25 cellular contexts compared by ENCODE assay signal in the genomic region with DNA sequence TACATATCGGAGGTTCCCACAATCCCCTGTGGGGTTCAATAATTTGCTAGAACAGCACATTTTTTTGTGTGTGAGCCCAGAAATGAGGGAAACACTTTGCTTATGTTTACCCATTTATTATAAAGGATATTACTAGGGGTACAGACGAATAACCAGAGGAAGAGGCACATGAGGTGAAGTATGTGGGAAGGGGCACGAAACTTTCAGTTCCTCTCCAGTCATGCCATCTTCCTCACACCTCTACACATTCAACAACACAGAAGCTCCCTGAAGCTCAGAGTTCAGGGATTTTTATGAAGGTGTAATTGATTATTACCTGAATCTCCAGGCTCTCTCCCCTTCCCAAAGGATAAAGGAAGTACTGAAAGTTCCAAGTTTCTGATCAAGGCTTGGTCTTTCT. TPM values are rescaled to one million over a fixed set of nuclear protein-coding genes. Genes with fewer than 3 reads are reported as not detected.
DNase-seq lines count a peak whose midpoint lies in the region; ATAC-seq and TF ChIP-seq lines count a peak whose summit lies in the region.
"Had no signal": no experiment of that assay in that cellular context is flagged by ENCODE, and none has a peak within 500 bp of the region (broad histone marks: within the 10 kb centered on the region; RNA-seq: fewer than 3 reads in every experiment).

No MANE protein-coding gene starts in this region.

- intact Hi-C loops in OCI-LY7 (cut with micrococcal nuclease; ENCODE audit: unreplicated experiment) = no loop called here

- no peak overlapping the region for H2BK5ac ChIP-seq in mesenchymal stem cell (ENCODE audit: low read depth, low read length, poor library complexity, severe bottlenecking)

- H3K27me3 ChIP-seq in cardiac muscle cell (no peaks in the 10 kb centered on the region), right atrium auricular region (no peaks in the 10 kb centered on the region), mesenchymal stem cell (ENCODE audit: control insufficient read depth in 1 of 2, insufficient read depth in 1 of 2, low read length in 2 of 2) (no peaks in the 10 kb centered on the region)
- H3K27me3 ChIP-seq: BLaER1 treated with 17β-estradiol and CSF1 and Interleukin-3, amounts not matched to agents 10 nM and 100 nM; MG63 had no signal

- no peak overlapping the region for H3K4me3 ChIP-seq in cardiac muscle cell
- H3K4me3 ChIP-seq in right atrium auricular region = no peak overlapping the region
- H3K4me3 ChIP-seq in OCI-LY7 (ENCODE audit: low read depth, low read length, poor library complexity, severe bottlenecking) = no peak overlapping the region
- no peak overlapping the region for H3K4me3 ChIP-seq in mesenchymal stem cell (ENCODE audit: insufficient read depth in 1 of 2, low read depth in 1 of 2, low read length in 2 of 2)
- H3K4me3 ChIP-seq: BLaER1 treated with 17β-estradiol and CSF1 and Interleukin-3, amounts not matched to agents 10 nM and 100 nM; MG63 had no signal

- peaks cover 19% of the 10 kb centered on the region for H3K4me1 Mint-ChIP-seq in stimulated activated memory B cell treated with anti-CD40 and anti-IgM and Interleukin-4, amounts not matched to agents 10 μg/mL and 1 μg/mL and 100 μg/mL, for 72 hours

- TF ChIP-seq CTCF in cardiac muscle cell (IDR thresholded peaks at IDR 0.05; ENCODE audit: low read depth, low read length) = no peak
- no peak for TF ChIP-seq CTCF in right atrium auricular region (IDR thresholded peaks at IDR 0.05)
- TF ChIP-seq CTCF in OCI-LY7 (conservative IDR thresholded peaks at IDR 0.05; ENCODE audit: low read length) = no peak

- H3K36me3 Mint-ChIP-seq in stimulated activated memory B cell treated with anti-CD40 and anti-IgM and Interleukin-4, amounts not matched to agents 10 μg/mL and 1 μg/mL and 100 μg/mL, for 72 hours = no peaks in the 10 kb centered on the region
- H3K36me3 Mint-ChIP-seq: CD4-positive, alpha-beta memory T cell had no signal

- H3K27me3 Mint-ChIP-seq in stimulated activated memory B cell treated with anti-CD40 and anti-IgM and Interleukin-4, amounts not matched to agents 10 μg/mL and 1 μg/mL and 100 μg/mL, for 72 hours = no peaks in the 10 kb centered on the region
- H3K27me3 Mint-ChIP-seq: CD4-positive, alpha-beta memory T cell had no signal

- H3K9me3 ChIP-seq in cardiac muscle cell (ENCODE audit: low read depth) (no peaks in the 10 kb centered on the region), right atrium auricular region (no peaks in the 10 kb centered on the region), OCI-LY7 (ENCODE audit: low read length) (no peaks in the 10 kb centered on the region), mesenchymal stem cell (ENCODE audit: control insufficient read depth, low read length) (no peaks in the 10 kb centered on the region)
- H3K9me3 ChIP-seq: BLaER1 treated with 17β-estradiol and CSF1 and Interleukin-3, amounts not matched to agents 10 nM and 100 nM; MG63 had no signal

- H2AK5ac ChIP-seq in mesenchymal stem cell (ENCODE audit: low read length, severe bottlenecking) = peak overlapping the region; percentile 6

- H3K36me3 ChIP-seq in cardiac muscle cell = no peaks in the 10 kb centered on the region
- no peaks in the 10 kb centered on the region for H3K36me3 ChIP-seq in right atrium auricular region
- no peaks in the 10 kb centered on the region for H3K36me3 ChIP-seq in OCI-LY7 (ENCODE audit: insufficient read depth, low read length)
- no peaks in the 10 kb centered on the region for H3K36me3 ChIP-seq in mesenchymal stem cell (ENCODE audit: control insufficient read depth in 1 of 2, insufficient read depth in 2 of 2, low read depth in 1 of 2, low read length in 2 of 2)
- H3K36me3 ChIP-seq: BLaER1 treated with 17β-estradiol and CSF1 and Interleukin-3, amounts not matched to agents 10 nM and 100 nM; MG63 had no signal

- H3K79me2 ChIP-seq in OCI-LY7 (ENCODE audit: insufficient read depth, low read depth, low read length) = no peaks in the 10 kb centered on the region

- peak; percentile 70 for ATAC-seq in stimulated activated memory B cell treated with anti-CD40 and anti-IgM and Interleukin-4, amounts not matched to agents 10 μg/mL and 1 μg/mL and 100 μg/mL, for 72 hours
- ATAC-seq in GM21717 (IDR thresholded peaks at IDR 0.05; ENCODE audit: unreplicated experiment) = no peak
- ATAC-seq in HG02973 (IDR thresholded peaks at IDR 0.05; ENCODE audit: unreplicated experiment) = no peak
- ATAC-seq: PC-3 had no signal

- 100% methylated on average over 1 of the region's 3 CpGs for WGBS in mesenchymal stem cell

- peaks cover 11% of the 10 kb centered on the region for H3K4me1 ChIP-seq in cardiac muscle cell (ENCODE audit: low read depth)
- H3K4me1 ChIP-seq in right atrium auricular region = no peaks in the 10 kb centered on the region
- peaks cover 6% of the 10 kb centered on the region for H3K4me1 ChIP-seq in OCI-LY7 (ENCODE audit: insufficient read depth, low read length, poor library complexity, severe bottlenecking)
- peaks cover 2% of the 10 kb centered on the region for H3K4me1 ChIP-seq in mesenchymal stem cell (ENCODE audit: control insufficient read depth, insufficient read depth, low read depth, low read length)

- H2BK15ac ChIP-seq in mesenchymal stem cell (ENCODE audit: low read depth, poor library complexity, severe bottlenecking) = no peak overlapping the region

- CTCF ChIA-PET in OCI-LY7 (lab: Charles Lee; ENCODE audit: unreplicated experiment) = no interaction called here

- H3K79me1 ChIP-seq in mesenchymal stem cell (replicated peaks; ENCODE audit: low read length, poor library complexity, severe bottlenecking) = no peaks in the 10 kb centered on the region

- H3K27ac ChIP-seq in cardiac muscle cell = peak overlapping the region; percentile 76
- H3K27ac ChIP-seq in right atrium auricular region = no peak overlapping the region
- H3K27ac ChIP-seq in OCI-LY7 (ENCODE audit: low read depth, low read length, poor library complexity, severe bottlenecking) = no peak overlapping the region
- no peak overlapping the region for H3K27ac ChIP-seq in mesenchymal stem cell (ENCODE audit: low read length, poor library complexity, severe bottlenecking)
- H3K27ac ChIP-seq: BLaER1 treated with 17β-estradiol and CSF1 and Interleukin-3, amounts not matched to agents 10 nM and 100 nM had no signal

- H3K4ac ChIP-seq in mesenchymal stem cell (ENCODE audit: low read depth in 1 of 2, low read length in 2 of 2) = no peak overlapping the region

- no peak overlapping the region for H2BK120ac ChIP-seq in mesenchymal stem cell (ENCODE audit: low read depth, low read length)

- H3K9me3 Mint-ChIP-seq in stimulated activated memory B cell treated with anti-CD40 and anti-IgM and Interleukin-4, amounts not matched to agents 10 μg/mL and 1 μg/mL and 100 μg/mL, for 72 hours = peaks cover 4% of the 10 kb centered on the region
- H3K9me3 Mint-ChIP-seq: H9 had no signal

- no peak overlapping the region for H2AFZ ChIP-seq in OCI-LY7 (ENCODE audit: low read length)
- H2AFZ ChIP-seq in mesenchymal stem cell (ENCODE audit: low read depth, low read length) = no peak overlapping the region

- no peaks in the 10 kb centered on the region for H3K9me2 ChIP-seq in OCI-LY7 (ENCODE audit: insufficient read depth, low read length)

- no peak for DNase-seq in cardiac muscle cell (ENCODE audit: low read depth in 1 of 2, low spot score in 1 of 2)
- no peak for DNase-seq in right atrium auricular region (ENCODE audit: low spot score)
- DNase-seq in OCI-LY7 (ENCODE audit: low spot score) = peak; percentile 12
- DNase-seq in mesenchymal stem cell = no peak
- DNase-seq in NCI-H1417 (lab: John Stamatoyannopoulos, UW) = no peak
- DNase-seq: 8988T; CD4-positive, alpha-beta memory T cell; COR-L47; DMS53; H9; KG1; MG63; NCI-H1048; NCI-H1436; NCI-H187; NCI-H2081 treated with DMSO at 0.1 percent for 48 hours; NCI-H2171; NCI-H226; NCI-H510A; NCI-H69; PC-3 had no signal

- H3K4me2 ChIP-seq in OCI-LY7 (ENCODE audit: low read length) = peak overlapping the region; percentile 26; the same call in 1 of the 2 replicates
- no peak overlapping the region for H3K4me2 ChIP-seq in mesenchymal stem cell (ENCODE audit: low read length, poor library complexity, severe bottlenecking)

- H3K18ac ChIP-seq in mesenchymal stem cell (ENCODE audit: low read depth in 1 of 2, low read length in 2 of 2) = no peak overlapping the region

- no TSS peak for BruUV-seq in OCI-LY7 (replicated peaks; lab: Mats Ljungman, UMichigan)

- H3K9ac ChIP-seq in mesenchymal stem cell (ENCODE audit: low read length) = no peak overlapping the region
- H3K9ac ChIP-seq: BLaER1 treated with 17β-estradiol and CSF1 and Interleukin-3, amounts not matched to agents 10 nM and 100 nM had no signal

- no peak overlapping the region for H4K91ac ChIP-seq in mesenchymal stem cell (ENCODE audit: low read length)

- POLR2A ChIA-PET in OCI-LY7 (lab: Charles Lee) = interaction anchor here (1.1 to 2.2 kb wide), 3 partner anchors 9 to 135 kb away, joined by 4 to 8 read pairs (median 4); no protein-coding TSS in a partner anchor

- H3K14ac ChIP-seq in mesenchymal stem cell (ENCODE audit: low read length in 2 of 2) = no peak overlapping the region

- no peak overlapping the region for H2BK12ac ChIP-seq in mesenchymal stem cell (ENCODE audit: low read length in 2 of 2)

- no peak overlapping the region for H3K23ac ChIP-seq in mesenchymal stem cell (ENCODE audit: low read length in 2 of 2)

- no peaks in the 10 kb centered on the region for H4K20me1 ChIP-seq in OCI-LY7 (ENCODE audit: insufficient read depth, low read length)
- H4K20me1 ChIP-seq: BLaER1 treated with 17β-estradiol and CSF1 and Interleukin-3, amounts not matched to agents 10 nM and 100 nM had no signal

- H3K27ac Mint-ChIP-seq in stimulated activated memory B cell treated with anti-CD40 and anti-IgM and Interleukin-4, amounts not matched to agents 10 μg/mL and 1 μg/mL and 100 μg/mL, for 72 hours = peak overlapping the region; percentile 36
- H3K27ac Mint-ChIP-seq: CD4-positive, alpha-beta memory T cell had no signal

- no peak overlapping the region for H4K8ac ChIP-seq in mesenchymal stem cell (ENCODE audit: low read length)

- no peak overlapping the region for H3K4me3 Mint-ChIP-seq in stimulated activated memory B cell treated with anti-CD40 and anti-IgM and Interleukin-4, amounts not matched to agents 10 μg/mL and 1 μg/mL and 100 μg/mL, for 72 hours
- H3K4me3 Mint-ChIP-seq: CD4-positive, alpha-beta memory T cell; H9 had no signal

RNA-seq across cellular contexts. Expression of a gene that starts 30.2 kb away (rescaled TPM):
- total RNA-seq in cardiac muscle cell (58.2 and 95.9 TPM in 2 replicates), right atrium auricular region (10 to 100 TPM; 55.1 to 86.6 TPM), OCI-LY7 (2022) (31.5 and 32.3 TPM in 2 replicates)
- 48.2 and 66.3 TPM in 2 replicates for polyA plus RNA-seq in cardiac muscle cell
- total RNA-seq in OCI-LY7 (2014; rRNA removed; shearing (Covaris generic)) = 25.3 and 30.6 TPM in 2 replicates
- polyA plus RNA-seq in mesenchymal stem cell (2013, experiment 1 of 2) = 16.8 TPM
- 16.8 TPM for polyA plus RNA-seq in mesenchymal stem cell (2013, experiment 2 of 2)
